14 cellular contexts compared by ENCODE assay signal in genomic region chr6:11675610-11676009, GRCh38.
DNase-seq lines count a peak whose midpoint lies in the region; ATAC-seq and TF ChIP-seq lines count a peak whose summit lies in the region.
"Had no signal": no experiment of that assay in that cellular context is flagged by ENCODE, and none has a peak within 500 bp of the region (broad histone marks: within the 10 kb centered on the region; RNA-seq: fewer than 3 reads in every experiment).

No MANE protein-coding gene starts in this region.

- peak; percentile 60 for TF ChIP-seq CTCF in GM12872 (IDR thresholded peaks at IDR 0.05; ENCODE audit: insufficient read depth, low read depth, low read length)
- peak; percentile 30 for TF ChIP-seq CTCF in fibroblast of the aortic adventitia (IDR thresholded peaks at IDR 0.05; ENCODE audit: insufficient read depth, low read length)

- ATAC-seq in HG02852 (IDR thresholded peaks at IDR 0.05; ENCODE audit: unreplicated experiment) = no peak
- ATAC-seq: Right ventricle myocardium inferior had no signal

- in situ Hi-C loops in ACHN (cut with HindIII; ENCODE audit: low pct_ligation_motif_present, low pct_unique_long_range_greater_than_20kb, low sequenced_read_pairs) = no loop called here

- DNase-seq in ACHN (peak; percentile 21), NOMO-1 treated with dmso at 0.1 percent for 144 hours (lab: John Stamatoyannopoulos, UW; ENCODE audit: unreplicated experiment) (peak; percentile 16), fibroblast of the aortic adventitia (ENCODE audit: low read depth) (peak; percentile 37), NCI-H187 (lab: John Stamatoyannopoulos, UW) (no peak), GM03348 (ENCODE audit: low spot score) (no peak), GDM1 (lab: John Stamatoyannopoulos, UW) (no peak)
- DNase-seq: activated naive CD4-positive, alpha-beta T cell; dorsolateral prefrontal cortex; lower lobe of right lung; NCI-H2107 had no signal

- no peak overlapping the region for H3K4me3 ChIP-seq in fibroblast of the aortic adventitia (ENCODE audit: low read depth, low read length)
- H3K4me3 ChIP-seq: dorsolateral prefrontal cortex, lower lobe of right lung, suprapubic skin had no signal

Comparison
In these comparisons a context has a peak if more than half of its experiments do, and no peak if none do; other contexts are left out.
1. DNase-seq: peak in ACHN (single experiment), NOMO-1 treated with dmso at 0.1 percent for 144 hours (single experiment) and fibroblast of the aortic adventitia (single experiment); none in NCI-H187 (0 of 2), GM03348 (single experiment) and GDM1 (single experiment).